Comparison of ENCODE assay signal across 1 cellular context in genomic region chr4:39638358-39639239, GRCh38.
TF ChIP-seq lines count a peak whose summit lies in the region.

TSS of gene SMIM14 (minus strand) at chr4:39638865. CDS start at chr4:39605145, 33,720 bp downstream.

TF ChIP-seq in GM12878, 131 proteins besides CTCF, POLR2A, EP300 and RAD21 (continued from another document):
- TF ChIP-seq IRF3 (IDR thresholded peaks at IDR 0.05): no peak
- TF ChIP-seq MEF2A (IDR thresholded peaks at IDR 0.05; ENCODE audit: insufficient read depth, low read depth, low read length): peak; percentile 65
- no peak for TF ChIP-seq TARDBP (IDR thresholded peaks at IDR 0.05; ENCODE audit: borderline replicate concordance)
- no peak for TF ChIP-seq ZSCAN29 (IDR thresholded peaks at IDR 0.05)
- TF ChIP-seq TCF12 (IDR thresholded peaks at IDR 0.05; ENCODE audit: low read depth, low read length): peak; percentile 59
